Comparison of ENCODE assay signal across 20 cellular contexts in the genomic region with DNA sequence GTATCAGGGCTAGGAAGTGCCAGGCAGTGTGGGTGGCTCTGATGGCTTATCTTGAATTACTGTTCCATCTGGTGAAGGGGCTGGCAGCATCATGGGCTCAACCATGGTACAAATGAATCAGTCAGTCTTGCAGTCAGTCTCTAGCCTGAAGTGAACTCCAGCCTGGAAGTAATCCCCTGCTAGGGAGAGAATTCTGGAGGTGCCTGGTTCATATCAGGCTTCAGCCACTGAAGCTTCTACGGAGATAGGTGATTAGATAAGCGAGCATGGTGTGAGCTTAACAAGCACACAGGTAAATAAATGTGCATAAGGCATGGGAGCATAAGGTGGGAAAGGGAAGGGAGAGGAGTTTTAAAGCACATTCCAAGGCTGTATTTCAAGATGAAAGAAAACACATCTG.
"Had no signal": no experiment of that assay in that cellular context is flagged by ENCODE, and none has a peak within 500 bp of the region (broad histone marks: within the 10 kb centered on the region; RNA-seq: fewer than 3 reads in every experiment).

No MANE protein-coding gene starts in this region.

- DNase-seq: erythroblast; foreskin keratinocyte; heart left ventricle; hippocampal formation; mammary epithelial cell; occipital lobe; pancreas; small intestine; stimulated activated CD4-positive, alpha-beta T cell treated with anti-CD3 and anti-CD28 coated beads, Interleukin-12 subunit alpha, Interleukin-12 subunit beta, amount 100 ng/mL, for 4 hours; stimulated activated naive CD8-positive, alpha-beta T cell treated with anti-CD3 and anti-CD28 coated beads, Interleukin-15, Interleukin-2, amounts not matched to agents 100 U/mL and 50 U/mL, for 24 hours; thyroid gland; upper lobe of left lung; uterus had no signal

- H3K27me3 ChIP-seq: foreskin keratinocyte, heart left ventricle, suprapubic skin, thyroid gland, upper lobe of left lung, uterus had no signal

- H3K9me3 ChIP-seq: heart left ventricle, pancreas, suprapubic skin, thyroid gland, upper lobe of left lung, uterus had no signal

- H3K4me1 Mint-ChIP-seq: mesothelial cell of epicardium had no signal

- H3K27me3 Mint-ChIP-seq: dendritic cell treated with granulocyte-macrophage colony-stimulating factor and Interleukin-4, amounts not matched to agents 40 ng/mL and 50 ng/mL, for 4 days; natural killer cell treated with Interleukin-12 subunit alpha and Interleukin-12 subunit beta and Interleukin-15 and Interleukin-18, amount 100 ng/mL, for 72 hours; progenitor cell of endocrine pancreas had no signal

- H3K4me1 ChIP-seq: foreskin keratinocyte, heart left ventricle, pancreas, suprapubic skin, thyroid gland, upper lobe of left lung, uterus had no signal

- H3K9me3 Mint-ChIP-seq: dendritic cell treated with granulocyte-macrophage colony-stimulating factor and Interleukin-4, amounts not matched to agents 40 ng/mL and 50 ng/mL, for 4 days; mesothelial cell of epicardium; natural killer cell treated with Interleukin-12 subunit alpha and Interleukin-12 subunit beta and Interleukin-15 and Interleukin-18, amount 100 ng/mL, for 72 hours had no signal

- H3K4me3 ChIP-seq: heart left ventricle, pancreas, suprapubic skin, thyroid gland, upper lobe of left lung, uterus had no signal

- H3K4me3 Mint-ChIP-seq: dendritic cell treated with granulocyte-macrophage colony-stimulating factor and Interleukin-4, amounts not matched to agents 40 ng/mL and 50 ng/mL, for 4 days; mesothelial cell of epicardium; natural killer cell treated with Interleukin-12 subunit alpha and Interleukin-12 subunit beta and Interleukin-15 and Interleukin-18, amount 100 ng/mL, for 72 hours had no signal

- H3K36me3 Mint-ChIP-seq: mesothelial cell of epicardium; natural killer cell treated with Interleukin-12 subunit alpha and Interleukin-12 subunit beta and Interleukin-15 and Interleukin-18, amount 100 ng/mL, for 72 hours had no signal

- H3K36me3 ChIP-seq: heart left ventricle, pancreas, suprapubic skin, thyroid gland, upper lobe of left lung, uterus had no signal

- H3K27ac Mint-ChIP-seq: dendritic cell treated with granulocyte-macrophage colony-stimulating factor and Interleukin-4, amounts not matched to agents 40 ng/mL and 50 ng/mL, for 4 days; mesothelial cell of epicardium; natural killer cell treated with Interleukin-12 subunit alpha and Interleukin-12 subunit beta and Interleukin-15 and Interleukin-18, amount 100 ng/mL, for 72 hours; progenitor cell of endocrine pancreas had no signal

- ATAC-seq: foreskin keratinocyte; heart left ventricle; left lobe of liver; natural killer cell treated with Interleukin-12 subunit alpha and Interleukin-12 subunit beta and Interleukin-15 and Interleukin-18, amount 100 ng/mL, for 72 hours; pancreas; right cardiac atrium; stimulated activated naive CD8-positive, alpha-beta T cell treated with anti-CD3 and anti-CD28 coated beads, Interleukin-15, Interleukin-2, amounts not matched to agents 100 U/mL and 50 U/mL, for 24 hours had no signal

- H3K27ac ChIP-seq: foreskin keratinocyte, heart left ventricle, pancreas, suprapubic skin, thyroid gland, upper lobe of left lung, uterus had no signal
